Comparison of ENCODE assay signal across 22 cellular contexts in the genomic region with DNA sequence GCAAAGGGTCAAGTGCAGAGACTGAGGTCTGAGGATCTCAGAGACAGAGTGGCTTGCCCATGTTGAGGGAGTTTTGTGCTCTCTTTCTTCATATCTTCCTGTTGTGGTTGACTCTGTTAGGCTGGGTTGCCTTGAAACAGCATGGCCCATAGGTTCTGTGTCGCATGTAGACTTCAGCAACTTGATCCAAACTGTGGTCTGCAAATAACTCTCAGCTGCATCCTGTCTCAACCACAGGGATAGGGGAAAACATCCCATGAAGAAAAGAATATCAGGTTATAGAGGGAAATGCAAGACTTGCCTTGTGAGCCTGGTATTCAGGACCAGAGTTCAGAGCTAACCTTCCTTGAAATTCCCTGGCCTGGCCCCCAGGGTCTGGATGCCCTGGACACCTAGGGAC.
A peak's percentile ranks its signal among the peaks of the same experiment; 100 is the strongest.
DNase-seq lines count a peak whose midpoint lies in the region; ATAC-seq and TF ChIP-seq lines count a peak whose summit lies in the region.
"Had no signal": no experiment of that assay in that cellular context is flagged by ENCODE, and none has a peak within 500 bp of the region (broad histone marks: within the 10 kb centered on the region; RNA-seq: fewer than 3 reads in every experiment).

No MANE protein-coding gene starts in this region.

- H3K27ac Mint-ChIP-seq in CD4-positive, alpha-beta T cell = peak overlapping the region; percentile 7
- peak overlapping the region; percentile 26 to 87 (median 77) for H3K27ac Mint-ChIP-seq in immature natural killer cell
- H3K27ac Mint-ChIP-seq: activated CD4-positive, alpha-beta T cell treated with anti-CD3 and anti-CD28 coated beads, Interleukin-2, amount 10 ng/mL, durations not matched to agents 24 days and 14 days; activated naive CD8-positive, alpha-beta T cell treated with anti-CD3 and anti-CD28 coated beads for 36 hours; activated T-helper 2 cell treated with anti-CD3 and anti-CD28 coated beads, Interferon-gamma antibody, Interleukin-2, Interleukin-4, amounts not matched to agents 10 μg/mL and 5 μg/mL and 100 μg/mL, durations not matched to agents 14 hours and 24 hours and 36 hours had no signal

- H3K9me3 ChIP-seq in CD4-positive, alpha-beta T cell (ENCODE audit: control insufficient read depth, low read length) = no peaks in the 10 kb centered on the region
- H3K9me3 ChIP-seq: HAP-1, thoracic aorta, uterus had no signal

- POLR2A ChIA-PET in CD4-positive, alpha-beta T cell (lab: Charles Lee) = interaction anchor here (0.6 kb wide), 1 partner anchor 70 kb away, joined by 3 read pairs; a partner anchor contains a TSS

- CTCF ChIA-PET in CD4-positive, alpha-beta T cell (lab: Charles Lee) = no interaction called here

- no peak overlapping the region for H3K27ac ChIP-seq in CD4-positive, alpha-beta T cell (ENCODE audit: low read depth, low read length)
- H3K27ac ChIP-seq: C4-2B, thoracic aorta, uterus had no signal

- TF ChIP-seq CTCF in CD4-positive, alpha-beta T cell (IDR thresholded peaks at IDR 0.05) = no peak

- intact Hi-C loops in CD4-positive, alpha-beta T cell (cut with DNase I, micrococcal nuclease) = no loop called here

- H3K27me3 ChIP-seq in CD4-positive, alpha-beta T cell (ENCODE audit: control insufficient read depth, insufficient read depth, low read length) = no peaks in the 10 kb centered on the region
- H3K27me3 ChIP-seq: uterus had no signal

- no peaks in the 10 kb centered on the region for H3K27me3 Mint-ChIP-seq in CD4-positive, alpha-beta T cell
- peaks cover 0 to 4% (median 0%) of the 10 kb centered on the region in 3 donors for H3K27me3 Mint-ChIP-seq in immature natural killer cell (ENCODE audit: low read depth in 3 of 3)
- H3K27me3 Mint-ChIP-seq: activated CD4-positive, alpha-beta T cell treated with anti-CD3 and anti-CD28 coated beads, Interleukin-2, amount 10 ng/mL, durations not matched to agents 24 days and 14 days; activated naive CD8-positive, alpha-beta T cell treated with anti-CD3 and anti-CD28 coated beads for 36 hours had no signal

- no peak for ATAC-seq in CD4-positive, alpha-beta T cell (ENCODE audit: poor library complexity)
- no peak for ATAC-seq in GM18907 (IDR thresholded peaks at IDR 0.05; ENCODE audit: unreplicated experiment)
- ATAC-seq: left ventricle myocardium superior; PC-3; Right ventricle myocardium inferior; SK-N-SH treated with all-trans-retinoic acid at 6 μM for 48 hours; stimulated activated naive CD8-positive, alpha-beta T cell treated with anti-CD3 and anti-CD28 coated beads, Interleukin-15, Interleukin-2, amounts not matched to agents 100 U/mL and 50 U/mL, for 24 hours had no signal

- peaks cover 96% of the 10 kb centered on the region for H3K36me3 Mint-ChIP-seq in CD4-positive, alpha-beta T cell (ENCODE audit: low read depth)
- H3K36me3 Mint-ChIP-seq in immature natural killer cell = peaks cover 18 to 60% (median 24%) of the 10 kb centered on the region in 3 donors
- H3K36me3 Mint-ChIP-seq: brain had no signal

- no peak for DNase-seq in CD4-positive, alpha-beta T cell
- DNase-seq in EH (ENCODE audit: low read depth) (peak; percentile 21), RPMI7951 (ENCODE audit: low read depth) (peak; percentile 37), immature natural killer cell (no peak), NCI-H82 (lab: John Stamatoyannopoulos, UW) (no peak)
- DNase-seq in activated T-cell treated with anti-CD3 and anti-CD28 coated beads, Interleukin-2, amount 50 U/mL, for 48 hours = no peak
- DNase-seq in activated effector memory CD4-positive, alpha-beta T cell treated with Interleukin-2 at 50 U/mL for 16 hours = no peak
- DNase-seq: activated CD4-positive, alpha-beta T cell treated with anti-CD3 and anti-CD28 coated beads, Interleukin-2, amount 10 ng/mL, durations not matched to agents 24 days and 14 days; activated naive CD8-positive, alpha-beta T cell treated with anti-CD3 and anti-CD28 coated beads for 36 hours; left ventricle myocardium superior; PC-3; stimulated activated naive CD8-positive, alpha-beta T cell treated with anti-CD3 and anti-CD28 coated beads, Interleukin-15, Interleukin-2, amounts not matched to agents 100 U/mL and 50 U/mL, for 24 hours; T-helper 9 cell; uterus had no signal

- H3K4me1 Mint-ChIP-seq in CD4-positive, alpha-beta T cell (ENCODE audit: low read depth) = peaks cover 60% of the 10 kb centered on the region
- H3K4me1 Mint-ChIP-seq in immature natural killer cell = peaks cover 63 to 78% of the 10 kb centered on the region in 2 donors

- no peaks in the 10 kb centered on the region for H3K9me3 Mint-ChIP-seq in CD4-positive, alpha-beta T cell
- H3K9me3 Mint-ChIP-seq in immature natural killer cell = peaks cover 0 to 1% (median 0%) of the 10 kb centered on the region in 6 donors
- H3K9me3 Mint-ChIP-seq: activated CD4-positive, alpha-beta T cell treated with anti-CD3 and anti-CD28 coated beads, Interleukin-2, amount 10 ng/mL, durations not matched to agents 24 days and 14 days; activated naive CD8-positive, alpha-beta T cell treated with anti-CD3 and anti-CD28 coated beads for 36 hours; activated T-helper 2 cell treated with anti-CD3 and anti-CD28 coated beads, Interferon-gamma antibody, Interleukin-2, Interleukin-4, amounts not matched to agents 10 μg/mL and 5 μg/mL and 100 μg/mL, durations not matched to agents 14 hours and 24 hours and 36 hours had no signal

- H3K4me3 Mint-ChIP-seq in CD4-positive, alpha-beta T cell = no peak overlapping the region
- peak overlapping the region in 1 of 5 donors; percentile 33 for H3K4me3 Mint-ChIP-seq in immature natural killer cell
- H3K4me3 Mint-ChIP-seq: activated CD4-positive, alpha-beta T cell treated with anti-CD3 and anti-CD28 coated beads, Interleukin-2, amount 10 ng/mL, durations not matched to agents 24 days and 14 days; activated naive CD8-positive, alpha-beta T cell treated with anti-CD3 and anti-CD28 coated beads for 36 hours; brain had no signal

Comparison
In these comparisons a context has a peak if more than half of its experiments do, and no peak if none do; other contexts are left out.
1. DNase-seq: peak in EH (single experiment) and RPMI7951 (single experiment); none in CD4-positive, alpha-beta T cell (0 of 10), immature natural killer cell (0 of 3), activated T-cell treated with anti-CD3 and anti-CD28 coated beads, Interleukin-2, amount 50 U/mL, for 48 hours (0 of 2), activated effector memory CD4-positive, alpha-beta T cell treated with Interleukin-2 at 50 U/mL for 16 hours (single experiment) and NCI-H82 (single experiment).